1 cellular context compared by ENCODE assay signal in genomic region chr12:56271031-56271430, GRCh38.
TF ChIP-seq lines count a peak whose summit lies in the region.

No MANE protein-coding gene starts in this region.

TF ChIP-seq in GM12878, 131 proteins besides CTCF, POLR2A, EP300 and RAD21:
- peak; percentile 36; the same call in 1 of the 2 replicates for TF ChIP-seq SMC3 (IDR thresholded peaks at IDR 0.05; ENCODE audit: borderline replicate concordance, low read length)
- no peak for TF ChIP-seq ZBED1 (IDR thresholded peaks at IDR 0.05; ENCODE audit: borderline replicate concordance)
